Comparison of ENCODE assay signal across 9 cellular contexts in the genomic region with DNA sequence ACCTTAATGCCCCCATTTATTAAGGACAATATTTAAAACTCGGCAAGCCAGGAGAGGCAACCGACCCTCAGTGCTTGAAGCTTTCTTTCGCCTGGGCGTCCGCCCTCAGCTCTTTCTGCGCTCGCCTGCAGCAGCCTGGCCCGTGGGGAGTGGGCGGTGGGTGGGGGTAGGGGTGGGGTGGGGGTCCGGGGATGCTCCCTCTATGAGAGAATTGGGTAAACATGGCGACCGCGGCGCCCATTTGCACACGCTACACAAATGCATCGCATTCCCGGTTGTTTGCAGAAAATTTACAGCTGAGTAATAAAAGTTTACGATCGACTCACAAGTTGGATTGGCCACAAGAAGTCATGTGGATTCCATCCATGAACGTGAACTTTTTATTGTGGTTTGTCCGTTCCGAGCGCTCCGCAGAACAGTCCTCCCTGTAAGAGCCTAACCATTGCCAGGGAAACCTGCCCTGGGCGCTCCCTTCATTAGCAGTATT. TPM values are rescaled to one million over a fixed set of nuclear protein-coding genes. Genes with fewer than 3 reads are reported as not detected.
DNase-seq lines count a peak whose midpoint lies in the region; ATAC-seq, FAIRE-seq and TF ChIP-seq lines count a peak whose summit lies in the region.
"Had no signal": no experiment of that assay in that cellular context is flagged by ENCODE, and none has a peak within 500 bp of the region (broad histone marks: within the 10 kb centered on the region; RNA-seq: fewer than 3 reads in every experiment).

No MANE protein-coding gene starts in this region.

- H3F3A ChIP-seq in GM23338 (replicated peaks; ENCODE audit: low read depth): peaks cover 38% of the 10 kb centered on the region

- no peak overlapping the region for H3K27ac Mint-ChIP-seq in GM23338
- H3K27ac Mint-ChIP-seq: activated CD4-positive, alpha-beta memory T cell treated with anti-CD3 and anti-CD28 coated beads for 36 hours had no signal

- no peak overlapping the region for H3K27ac ChIP-seq in GM23338 (ENCODE audit: low read depth)

- peaks cover 30% of the 10 kb centered on the region for H3K4me1 Mint-ChIP-seq in GM23338

- ATAC-seq in GM23338 (no peak), HG02973 (IDR thresholded peaks at IDR 0.05; ENCODE audit: unreplicated experiment) (no peak), HG02798 (IDR thresholded peaks at IDR 0.05; ENCODE audit: poor library complexity, unreplicated experiment) (no peak), HG03280 (IDR thresholded peaks at IDR 0.05; ENCODE audit: unreplicated experiment) (no peak)

- no peaks in the 10 kb centered on the region for H3K36me3 ChIP-seq in GM23338 (ENCODE audit: insufficient read depth)

- FAIRE-seq in endometrium (lab: Jason Lieb, UNC): peak; percentile 4

- peaks cover 28% of the 10 kb centered on the region for H4K20me1 ChIP-seq in GM23338 (replicated peaks; ENCODE audit: insufficient read depth)

- H3K4me3 ChIP-seq in GM23338: peak overlapping the region; percentile 63; the same call in 1 of the 2 replicates

- H3K27me3 ChIP-seq in GM23338 (ENCODE audit: insufficient read depth): peaks cover 100% of the 10 kb centered on the region

- H3K4me1 ChIP-seq in GM23338 (ENCODE audit: insufficient read depth): peaks cover 53% of the 10 kb centered on the region

- peak overlapping the region; percentile 89 for H3K4me2 ChIP-seq in GM23338

- H3K9me2 ChIP-seq in GM23338 (ENCODE audit: insufficient read depth): no peaks in the 10 kb centered on the region

- H3K36me3 Mint-ChIP-seq in GM23338 (ENCODE audit: low read depth): no peaks in the 10 kb centered on the region
- H3K36me3 Mint-ChIP-seq: activated CD4-positive, alpha-beta memory T cell treated with anti-CD3 and anti-CD28 coated beads for 36 hours had no signal

- no peaks in the 10 kb centered on the region for H3K79me2 ChIP-seq in GM23338 (replicated peaks; ENCODE audit: insufficient read depth)

- DNase-seq in GM23338 (ENCODE audit: low spot score) (no peak), NCI-H526 (lab: John Stamatoyannopoulos, UW) (peak; percentile 95 to 96), stromal cell of bone marrow (ENCODE audit: low read depth) (peak; percentile 87), NCI-H128 (lab: John Stamatoyannopoulos, UW; ENCODE audit: unreplicated experiment) (no peak)
- DNase-seq: activated CD4-positive, alpha-beta memory T cell treated with anti-CD3 and anti-CD28 coated beads for 36 hours had no signal

- peaks cover 98% of the 10 kb centered on the region for H3K27me3 Mint-ChIP-seq in GM23338 (ENCODE audit: insufficient read depth, low read depth, poor library complexity)

- H3K4me3 Mint-ChIP-seq in GM23338: no peak overlapping the region

- no peak for TF ChIP-seq CTCF in GM23338 (conservative IDR thresholded peaks at IDR 0.05; ENCODE audit: low read depth in 2 of 2)

- H2AFZ ChIP-seq in GM23338: no peak overlapping the region

- no peaks in the 10 kb centered on the region; the same call in 2 of the 3 replicates for H3K9me3 Mint-ChIP-seq in GM23338
- H3K9me3 Mint-ChIP-seq: activated CD4-positive, alpha-beta memory T cell treated with anti-CD3 and anti-CD28 coated beads for 36 hours had no signal

TF ChIP-seq in GM23338, 12 proteins besides CTCF, POLR2A, EP300 and RAD21:
- TF ChIP-seq ZNF331 (CRISPR knock-in tag; IDR thresholded peaks at IDR 0.05; ENCODE audit: low read depth) (no peak), JUNB (IDR thresholded peaks at IDR 0.05; ENCODE audit: unreplicated experiment) (no peak), EZH2phosphoT487 (IDR thresholded peaks at IDR 0.05; ENCODE audit: unreplicated experiment) (no peak), NANOG (IDR thresholded peaks at IDR 0.05; ENCODE audit: borderline replicate concordance) (no peak), ZNF462 (CRISPR knock-in tag; IDR thresholded peaks at IDR 0.05) (no peak), EZH2 (IDR thresholded peaks at IDR 0.05; ENCODE audit: low read depth, unreplicated experiment) (peak; percentile 23)
- TF ChIP-seq, protein P1, sequence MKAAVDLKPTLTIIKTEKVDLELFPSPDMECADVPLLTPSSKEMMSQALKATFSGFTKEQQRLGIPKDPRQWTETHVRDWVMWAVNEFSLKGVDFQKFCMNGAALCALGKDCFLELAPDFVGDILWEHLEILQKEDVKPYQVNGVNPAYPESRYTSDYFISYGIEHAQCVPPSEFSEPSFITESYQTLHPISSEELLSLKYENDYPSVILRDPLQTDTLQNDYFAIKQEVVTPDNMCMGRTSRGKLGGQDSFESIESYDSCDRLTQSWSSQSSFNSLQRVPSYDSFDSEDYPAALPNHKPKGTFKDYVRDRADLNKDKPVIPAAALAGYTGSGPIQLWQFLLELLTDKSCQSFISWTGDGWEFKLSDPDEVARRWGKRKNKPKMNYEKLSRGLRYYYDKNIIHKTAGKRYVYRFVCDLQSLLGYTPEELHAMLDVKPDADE (IDR thresholded peaks at IDR 0.05): no peak

RNA-seq across cellular contexts. Expression of gene HOXC8, which starts 7.7 kb away (rescaled TPM):
- total RNA-seq in GM23338 (2014; rRNA removed; shearing (Covaris generic)): not detected in 2 replicates
- not detected in 2 replicates for polyA plus RNA-seq in GM23338 (2016; fragmentation: Nextera tagmentation; extraction: Ambion mirVana)
- total RNA-seq: activated CD4-positive, alpha-beta memory T cell treated with anti-CD3 and anti-CD28 coated beads for 36 hours had no signal

RNA-seq across cellular contexts. Expression of gene HOXC6, which starts 11.7 kb away (rescaled TPM):
- not detected in 2 replicates for total RNA-seq in GM23338 (2014; rRNA removed; shearing (Covaris generic))
- not detected in 2 replicates for polyA plus RNA-seq in GM23338 (2016; fragmentation: Nextera tagmentation; extraction: Ambion mirVana)
- total RNA-seq: activated CD4-positive, alpha-beta memory T cell treated with anti-CD3 and anti-CD28 coated beads for 36 hours had no signal

RNA-seq across cellular contexts. Expression of gene HOXC5, which starts 16.3 kb away (rescaled TPM):
- total RNA-seq in GM23338 (2014; rRNA removed; shearing (Covaris generic)): not detected in 2 replicates
- polyA plus RNA-seq in GM23338 (2016; fragmentation: Nextera tagmentation; extraction: Ambion mirVana): not detected in 2 replicates
- total RNA-seq: activated CD4-positive, alpha-beta memory T cell treated with anti-CD3 and anti-CD28 coated beads for 36 hours had no signal

RNA-seq across cellular contexts. Expression of gene HOXC9, which starts 16.6 kb away (rescaled TPM):
- total RNA-seq in GM23338 (2014; rRNA removed; shearing (Covaris generic)): not detected in 2 replicates
- polyA plus RNA-seq in GM23338 (2016; fragmentation: Nextera tagmentation; extraction: Ambion mirVana): not detected in 2 replicates
- total RNA-seq: activated CD4-positive, alpha-beta memory T cell treated with anti-CD3 and anti-CD28 coated beads for 36 hours had no signal

RNA-seq across cellular contexts. Expression of gene HOXC10, which starts 31.6 kb away (rescaled TPM):
- total RNA-seq in GM23338 (2014; rRNA removed; shearing (Covaris generic)): not detected in 2 replicates
- polyA plus RNA-seq in GM23338 (2016; fragmentation: Nextera tagmentation; extraction: Ambion mirVana): not detected in 2 replicates
- total RNA-seq: activated CD4-positive, alpha-beta memory T cell treated with anti-CD3 and anti-CD28 coated beads for 36 hours had no signal

Comparison
In these comparisons a context has a peak if more than half of its experiments do, and no peak if none do; other contexts are left out.
1. DNase-seq: peak in NCI-H526 (2 of 2) and stromal cell of bone marrow (single experiment); none in GM23338 (single experiment) and NCI-H128 (single experiment).